In genomic region chr2:219573166-219573565, GRCh38 we compare ENCODE assay signal across 1 cellular context.
TF ChIP-seq lines count a peak whose summit lies in the region.

No MANE protein-coding gene starts in this region.

TF ChIP-seq in K562, 482 proteins besides CTCF, POLR2A, EP300 and RAD21:
- TF ChIP-seq RBM25 (IDR thresholded peaks at IDR 0.05; ENCODE audit: low read depth, low read length, severe bottlenecking) (peak; percentile 79), ZNF280A (IDR thresholded peaks at IDR 0.05; ENCODE audit: low read depth, partially characterized antibody) (no peak), TCF7L2 (IDR thresholded peaks at IDR 0.05; ENCODE audit: low read depth, low read length) (no peak), MTF1 (CRISPR knock-in tag; IDR thresholded peaks at IDR 0.05; ENCODE audit: borderline replicate concordance) (no peak), ZBTB49 (CRISPR knock-in tag; IDR thresholded peaks at IDR 0.05; ENCODE audit: borderline replicate concordance) (no peak), KDM1A (IDR thresholded peaks at IDR 0.05) (peak in 1 of 2 experiments; percentile 12; a peak in 1 of 4 replicates), PCBP1 (IDR thresholded peaks at IDR 0.05; ENCODE audit: low read depth, low read length, poor library complexity, severe bottlenecking) (no peak), HNRNPUL1 (IDR thresholded peaks at IDR 0.05; ENCODE audit: low read length) (no peak), MCM7 (IDR thresholded peaks at IDR 0.05) (no peak), ARID3A (IDR thresholded peaks at IDR 0.05; ENCODE audit: borderline replicate concordance, low read depth, low read length) (no peak), ZNF253 (CRISPR knock-in tag; conservative IDR thresholded peaks at IDR 0.05) (no peak), PRPF4 (IDR thresholded peaks at IDR 0.05; ENCODE audit: insufficient read depth, low read depth, low read length, poor library complexity, severe bottlenecking) (no peak), NKRF (IDR thresholded peaks at IDR 0.05; ENCODE audit: borderline replicate concordance) (no peak), ZNF384 (IDR thresholded peaks at IDR 0.05; ENCODE audit: low read depth, low read length) (no peak), BCOR (IDR thresholded peaks at IDR 0.05) (peak; percentile 19; the same call in 1 of the 2 replicates), CGGBP1 (CRISPR knock-in tag; IDR thresholded peaks at IDR 0.05) (no peak), HEY1 (CRISPR knock-in tag; IDR thresholded peaks at IDR 0.05; ENCODE audit: borderline replicate concordance) (no peak), TEAD4 (IDR thresholded peaks at IDR 0.05; ENCODE audit: low read length) (no peak), TEAD4 (CRISPR knock-in tag; IDR thresholded peaks at IDR 0.05; ENCODE audit: borderline replicate concordance) (no peak), ADNP (tag; IDR thresholded peaks at IDR 0.05) (peak; percentile 69; the same call in 1 of the 2 replicates), CEBPG (CRISPR knock-in tag; IDR thresholded peaks at IDR 0.05) (no peak), CEBPG (tag; conservative IDR thresholded peaks at IDR 0.05 in 1 of 2, IDR thresholded peaks at IDR 0.05 in 1 of 2) (no peak), ZFX (CRISPR knock-in tag; IDR thresholded peaks at IDR 0.05) (no peak)
